ENCODE assay signal across 1 cellular context in genomic region chr7:1040790-1041189, GRCh38.
TF ChIP-seq lines count a peak whose summit lies in the region.

No MANE protein-coding gene starts in this region.

TF ChIP-seq in K562, 482 proteins besides CTCF, POLR2A, EP300 and RAD21 (continues in another document):
- TF ChIP-seq, protein P1, sequence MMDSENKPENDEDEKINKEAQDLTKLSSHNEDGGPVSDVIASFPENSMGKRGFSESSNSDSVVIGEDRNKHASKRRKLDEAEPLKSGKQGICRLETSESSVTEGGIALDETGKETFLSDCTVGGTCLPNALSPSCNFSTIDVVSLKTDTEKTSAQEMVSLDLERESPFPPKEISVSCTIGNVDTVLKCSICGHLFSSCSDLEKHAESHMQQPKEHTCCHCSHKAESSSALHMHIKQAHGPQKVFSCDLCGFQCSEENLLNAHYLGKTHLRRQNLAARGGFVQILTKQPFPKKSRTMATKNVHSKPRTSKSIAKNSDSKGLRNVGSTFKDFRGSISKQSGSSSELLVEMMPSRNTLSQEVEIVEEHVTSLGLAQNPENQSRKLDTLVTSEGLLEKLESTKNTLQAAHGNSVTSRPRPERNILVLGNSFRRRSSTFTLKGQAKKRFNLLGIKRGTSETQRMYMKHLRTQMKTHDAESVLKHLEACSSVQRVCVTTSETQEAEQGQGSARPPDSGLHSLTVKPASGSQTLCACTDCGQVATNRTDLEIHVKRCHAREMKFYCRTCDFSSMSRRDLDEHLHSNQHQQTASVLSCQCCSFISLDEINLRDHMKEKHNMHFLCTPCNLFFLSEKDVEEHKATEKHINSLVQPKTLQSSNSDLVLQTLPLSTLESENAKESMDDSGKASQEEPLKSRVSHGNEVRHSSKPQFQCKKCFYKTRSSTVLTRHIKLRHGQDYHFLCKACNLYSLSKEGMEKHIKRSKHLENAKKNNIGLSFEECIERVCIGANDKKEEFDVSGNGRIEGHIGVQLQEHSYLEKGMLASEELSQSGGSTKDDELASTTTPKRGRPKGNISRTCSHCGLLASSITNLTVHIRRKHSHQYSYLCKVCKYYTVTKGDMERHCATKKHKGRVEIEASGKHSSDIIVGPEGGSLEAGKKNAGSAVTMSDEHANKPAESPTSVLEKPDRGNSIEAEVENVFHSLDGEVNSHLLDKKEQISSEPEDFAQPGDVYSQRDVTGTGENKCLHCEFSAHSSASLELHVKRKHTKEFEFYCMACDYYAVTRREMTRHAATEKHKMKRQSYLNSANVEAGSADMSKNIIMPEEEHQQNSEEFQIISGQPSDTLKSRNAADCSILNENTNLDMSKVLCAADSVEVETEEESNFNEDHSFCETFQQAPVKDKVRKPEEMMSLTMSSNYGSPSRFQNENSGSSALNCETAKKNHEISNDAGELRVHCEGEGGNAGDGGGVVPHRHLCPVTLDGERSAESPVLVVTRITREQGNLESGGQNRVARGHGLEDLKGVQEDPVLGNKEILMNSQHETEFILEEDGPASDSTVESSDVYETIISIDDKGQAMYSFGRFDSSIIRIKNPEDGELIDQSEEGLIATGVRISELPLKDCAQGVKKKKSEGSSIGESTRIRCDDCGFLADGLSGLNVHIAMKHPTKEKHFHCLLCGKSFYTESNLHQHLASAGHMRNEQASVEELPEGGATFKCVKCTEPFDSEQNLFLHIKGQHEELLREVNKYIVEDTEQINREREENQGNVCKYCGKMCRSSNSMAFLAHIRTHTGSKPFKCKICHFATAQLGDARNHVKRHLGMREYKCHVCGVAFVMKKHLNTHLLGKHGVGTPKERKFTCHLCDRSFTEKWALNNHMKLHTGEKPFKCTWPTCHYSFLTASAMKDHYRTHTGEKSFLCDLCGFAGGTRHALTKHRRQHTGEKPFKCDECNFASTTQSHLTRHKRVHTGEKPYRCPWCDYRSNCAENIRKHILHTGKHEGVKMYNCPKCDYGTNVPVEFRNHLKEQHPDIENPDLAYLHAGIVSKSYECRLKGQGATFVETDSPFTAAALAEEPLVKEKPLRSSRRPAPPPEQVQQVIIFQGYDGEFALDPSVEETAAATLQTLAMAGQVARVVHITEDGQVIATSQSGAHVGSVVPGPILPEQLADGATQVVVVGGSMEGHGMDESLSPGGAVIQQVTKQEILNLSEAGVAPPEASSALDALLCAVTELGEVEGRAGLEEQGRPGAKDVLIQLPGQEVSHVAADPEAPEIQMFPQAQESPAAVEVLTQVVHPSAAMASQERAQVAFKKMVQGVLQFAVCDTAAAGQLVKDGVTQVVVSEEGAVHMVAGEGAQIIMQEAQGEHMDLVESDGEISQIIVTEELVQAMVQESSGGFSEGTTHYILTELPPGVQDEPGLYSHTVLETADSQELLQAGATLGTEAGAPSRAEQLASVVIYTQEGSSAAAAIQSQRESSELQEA (IDR thresholded peaks at IDR 0.05; ENCODE audit: low read depth), result no peak
- TF ChIP-seq PHB (CRISPR knock-in tag; IDR thresholded peaks at IDR 0.05), result no peak
- no peak for TF ChIP-seq PRDM10 (IDR thresholded peaks at IDR 0.05; ENCODE audit: partially characterized antibody)
- TF ChIP-seq GATA2 (CRISPR knock-in tag; IDR thresholded peaks at IDR 0.05), result no peak
- TF ChIP-seq ZFPM2 (CRISPR knock-in tag; IDR thresholded peaks at IDR 0.05), result no peak
- no peak for TF ChIP-seq ZNF165 (CRISPR knock-in tag; IDR thresholded peaks at IDR 0.05; ENCODE audit: borderline replicate concordance)
- no peak for TF ChIP-seq ZNF253 (CRISPR knock-in tag; conservative IDR thresholded peaks at IDR 0.05)
- no peak for TF ChIP-seq SRSF7 (optimal IDR thresholded peaks at IDR 0.05; ENCODE audit: low read depth, low read length)
- 0 out of 2 replicates have a peak, but pooled peaks have one; percentile 17 for TF ChIP-seq SMAD4 (CRISPR knock-in tag; conservative IDR thresholded peaks at IDR 0.05)
- no peak for TF ChIP-seq ZNF398 (CRISPR knock-in tag; IDR thresholded peaks at IDR 0.05)
- no peak for TF ChIP-seq ATF1 (CRISPR knock-in tag; IDR thresholded peaks at IDR 0.05)
- TF ChIP-seq ATF1 (tag; IDR thresholded peaks at IDR 0.05), result no peak
- TF ChIP-seq ZNF583 (CRISPR knock-in tag; IDR thresholded peaks at IDR 0.05), result 0 out of 2 replicates have a peak, but pooled peaks have one; percentile 34
- no peak for TF ChIP-seq KDM2B (CRISPR knock-in tag; IDR thresholded peaks at IDR 0.05)
- TF ChIP-seq KLF16 (IDR thresholded peaks at IDR 0.05), result no peak
- peak; percentile 60 for TF ChIP-seq L3MBTL2 (IDR thresholded peaks at IDR 0.05)
- no peak for TF ChIP-seq RBFOX2 (IDR thresholded peaks at IDR 0.05; ENCODE audit: low read depth, low read length)
- TF ChIP-seq, protein P2, sequence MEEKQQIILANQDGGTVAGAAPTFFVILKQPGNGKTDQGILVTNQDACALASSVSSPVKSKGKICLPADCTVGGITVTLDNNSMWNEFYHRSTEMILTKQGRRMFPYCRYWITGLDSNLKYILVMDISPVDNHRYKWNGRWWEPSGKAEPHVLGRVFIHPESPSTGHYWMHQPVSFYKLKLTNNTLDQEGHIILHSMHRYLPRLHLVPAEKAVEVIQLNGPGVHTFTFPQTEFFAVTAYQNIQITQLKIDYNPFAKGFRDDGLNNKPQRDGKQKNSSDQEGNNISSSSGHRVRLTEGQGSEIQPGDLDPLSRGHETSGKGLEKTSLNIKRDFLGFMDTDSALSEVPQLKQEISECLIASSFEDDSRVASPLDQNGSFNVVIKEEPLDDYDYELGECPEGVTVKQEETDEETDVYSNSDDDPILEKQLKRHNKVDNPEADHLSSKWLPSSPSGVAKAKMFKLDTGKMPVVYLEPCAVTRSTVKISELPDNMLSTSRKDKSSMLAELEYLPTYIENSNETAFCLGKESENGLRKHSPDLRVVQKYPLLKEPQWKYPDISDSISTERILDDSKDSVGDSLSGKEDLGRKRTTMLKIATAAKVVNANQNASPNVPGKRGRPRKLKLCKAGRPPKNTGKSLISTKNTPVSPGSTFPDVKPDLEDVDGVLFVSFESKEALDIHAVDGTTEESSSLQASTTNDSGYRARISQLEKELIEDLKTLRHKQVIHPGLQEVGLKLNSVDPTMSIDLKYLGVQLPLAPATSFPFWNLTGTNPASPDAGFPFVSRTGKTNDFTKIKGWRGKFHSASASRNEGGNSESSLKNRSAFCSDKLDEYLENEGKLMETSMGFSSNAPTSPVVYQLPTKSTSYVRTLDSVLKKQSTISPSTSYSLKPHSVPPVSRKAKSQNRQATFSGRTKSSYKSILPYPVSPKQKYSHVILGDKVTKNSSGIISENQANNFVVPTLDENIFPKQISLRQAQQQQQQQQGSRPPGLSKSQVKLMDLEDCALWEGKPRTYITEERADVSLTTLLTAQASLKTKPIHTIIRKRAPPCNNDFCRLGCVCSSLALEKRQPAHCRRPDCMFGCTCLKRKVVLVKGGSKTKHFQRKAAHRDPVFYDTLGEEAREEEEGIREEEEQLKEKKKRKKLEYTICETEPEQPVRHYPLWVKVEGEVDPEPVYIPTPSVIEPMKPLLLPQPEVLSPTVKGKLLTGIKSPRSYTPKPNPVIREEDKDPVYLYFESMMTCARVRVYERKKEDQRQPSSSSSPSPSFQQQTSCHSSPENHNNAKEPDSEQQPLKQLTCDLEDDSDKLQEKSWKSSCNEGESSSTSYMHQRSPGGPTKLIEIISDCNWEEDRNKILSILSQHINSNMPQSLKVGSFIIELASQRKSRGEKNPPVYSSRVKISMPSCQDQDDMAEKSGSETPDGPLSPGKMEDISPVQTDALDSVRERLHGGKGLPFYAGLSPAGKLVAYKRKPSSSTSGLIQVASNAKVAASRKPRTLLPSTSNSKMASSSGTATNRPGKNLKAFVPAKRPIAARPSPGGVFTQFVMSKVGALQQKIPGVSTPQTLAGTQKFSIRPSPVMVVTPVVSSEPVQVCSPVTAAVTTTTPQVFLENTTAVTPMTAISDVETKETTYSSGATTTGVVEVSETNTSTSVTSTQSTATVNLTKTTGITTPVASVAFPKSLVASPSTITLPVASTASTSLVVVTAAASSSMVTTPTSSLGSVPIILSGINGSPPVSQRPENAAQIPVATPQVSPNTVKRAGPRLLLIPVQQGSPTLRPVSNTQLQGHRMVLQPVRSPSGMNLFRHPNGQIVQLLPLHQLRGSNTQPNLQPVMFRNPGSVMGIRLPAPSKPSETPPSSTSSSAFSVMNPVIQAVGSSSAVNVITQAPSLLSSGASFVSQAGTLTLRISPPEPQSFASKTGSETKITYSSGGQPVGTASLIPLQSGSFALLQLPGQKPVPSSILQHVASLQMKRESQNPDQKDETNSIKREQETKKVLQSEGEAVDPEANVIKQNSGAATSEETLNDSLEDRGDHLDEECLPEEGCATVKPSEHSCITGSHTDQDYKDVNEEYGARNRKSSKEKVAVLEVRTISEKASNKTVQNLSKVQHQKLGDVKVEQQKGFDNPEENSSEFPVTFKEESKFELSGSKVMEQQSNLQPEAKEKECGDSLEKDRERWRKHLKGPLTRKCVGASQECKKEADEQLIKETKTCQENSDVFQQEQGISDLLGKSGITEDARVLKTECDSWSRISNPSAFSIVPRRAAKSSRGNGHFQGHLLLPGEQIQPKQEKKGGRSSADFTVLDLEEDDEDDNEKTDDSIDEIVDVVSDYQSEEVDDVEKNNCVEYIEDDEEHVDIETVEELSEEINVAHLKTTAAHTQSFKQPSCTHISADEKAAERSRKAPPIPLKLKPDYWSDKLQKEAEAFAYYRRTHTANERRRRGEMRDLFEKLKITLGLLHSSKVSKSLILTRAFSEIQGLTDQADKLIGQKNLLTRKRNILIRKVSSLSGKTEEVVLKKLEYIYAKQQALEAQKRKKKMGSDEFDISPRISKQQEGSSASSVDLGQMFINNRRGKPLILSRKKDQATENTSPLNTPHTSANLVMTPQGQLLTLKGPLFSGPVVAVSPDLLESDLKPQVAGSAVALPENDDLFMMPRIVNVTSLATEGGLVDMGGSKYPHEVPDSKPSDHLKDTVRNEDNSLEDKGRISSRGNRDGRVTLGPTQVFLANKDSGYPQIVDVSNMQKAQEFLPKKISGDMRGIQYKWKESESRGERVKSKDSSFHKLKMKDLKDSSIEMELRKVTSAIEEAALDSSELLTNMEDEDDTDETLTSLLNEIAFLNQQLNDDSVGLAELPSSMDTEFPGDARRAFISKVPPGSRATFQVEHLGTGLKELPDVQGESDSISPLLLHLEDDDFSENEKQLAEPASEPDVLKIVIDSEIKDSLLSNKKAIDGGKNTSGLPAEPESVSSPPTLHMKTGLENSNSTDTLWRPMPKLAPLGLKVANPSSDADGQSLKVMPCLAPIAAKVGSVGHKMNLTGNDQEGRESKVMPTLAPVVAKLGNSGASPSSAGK (IDR thresholded peaks at IDR 0.05), result peak; percentile 64
- TF ChIP-seq MYBL2 (IDR thresholded peaks at IDR 0.05; ENCODE audit: low read depth), result no peak
- TF ChIP-seq MYBL2 (CRISPR knock-in tag; IDR thresholded peaks at IDR 0.05; ENCODE audit: borderline replicate concordance), result no peak
- peak in 1 of 2 experiments; percentile 21 for TF ChIP-seq E2F6 (IDR thresholded peaks at IDR 0.05; ENCODE audit: borderline replicate concordance in 1 of 2, extremely low read depth in 1 of 2, insufficient read depth in 1 of 2, insufficient read length in 1 of 2, low read depth in 1 of 2, low read length in 1 of 2, poor library complexity in 1 of 2, severe bottlenecking in 1 of 2)
- 0 out of 2 replicates have a peak, but pooled peaks have one; percentile 36 for TF ChIP-seq CXXC5 (CRISPR knock-in tag; IDR thresholded peaks at IDR 0.05)
- no peak for TF ChIP-seq ERF (CRISPR knock-in tag; IDR thresholded peaks at IDR 0.05)
- no peak for TF ChIP-seq BRD9 (IDR thresholded peaks at IDR 0.05; ENCODE audit: low read depth, partially characterized antibody)
